In genomic region chr4:52200339-52200725, GRCh38 we compare ENCODE assay signal across 18 cellular contexts.
"Had no signal": no experiment of that assay in that cellular context is flagged by ENCODE, and none has a peak within 500 bp of the region (broad histone marks: within the 10 kb centered on the region; RNA-seq: fewer than 3 reads in every experiment).

No MANE protein-coding gene starts in this region.

- H3K27me3 ChIP-seq: esophagus squamous epithelium, hepatocyte, pancreas, stomach had no signal

- H2AFZ ChIP-seq: hepatocyte had no signal

- H3K9me3 ChIP-seq: esophagus squamous epithelium, mucosa of descending colon, pancreas, stomach had no signal

- H3K4me3 Mint-ChIP-seq: naive thymus-derived CD8-positive, alpha-beta T cell; neural crest cell had no signal

- H3K36me3 Mint-ChIP-seq: naive thymus-derived CD8-positive, alpha-beta T cell had no signal

- H3K4me1 ChIP-seq: esophagus squamous epithelium, pancreas, stomach had no signal

- ATAC-seq: left colon; left ventricle myocardium superior; mucosa of descending colon; naive thymus-derived CD8-positive, alpha-beta T cell; pancreas; right cardiac atrium had no signal

- H3K27ac Mint-ChIP-seq: naive thymus-derived CD8-positive, alpha-beta T cell; progenitor cell of endocrine pancreas had no signal

- DNase-seq: effector memory CD4-positive, alpha-beta T cell; esophagus squamous epithelium; head of caudate nucleus; left colon; left ventricle myocardium superior; mucosa of descending colon; naive thymus-derived CD8-positive, alpha-beta T cell; pancreas; right cardiac atrium; small intestine; stimulated activated CD4-positive, alpha-beta T cell treated with anti-CD3 and anti-CD28 coated beads, Interleukin-12 subunit alpha, Interleukin-12 subunit beta, amount 100 ng/mL, for 4 hours; stimulated activated naive CD4-positive, alpha-beta T cell; stomach had no signal

- H3K79me2 ChIP-seq: hepatocyte had no signal

- H3K27me3 Mint-ChIP-seq: progenitor cell of endocrine pancreas had no signal

- H3K4me3 ChIP-seq: esophagus squamous epithelium, hepatocyte, lung, mucosa of descending colon, pancreas, stomach had no signal

- FAIRE-seq: pancreas, small intestine had no signal

- H3K27ac ChIP-seq: epithelial cell of prostate, esophagus squamous epithelium, hepatocyte, pancreas, stomach had no signal

- H3K36me3 ChIP-seq: esophagus squamous epithelium, pancreas, stomach had no signal

- H3K4me2 ChIP-seq: hepatocyte had no signal
